Comparison of ENCODE assay signal across 3 cellular contexts in the genomic region with DNA sequence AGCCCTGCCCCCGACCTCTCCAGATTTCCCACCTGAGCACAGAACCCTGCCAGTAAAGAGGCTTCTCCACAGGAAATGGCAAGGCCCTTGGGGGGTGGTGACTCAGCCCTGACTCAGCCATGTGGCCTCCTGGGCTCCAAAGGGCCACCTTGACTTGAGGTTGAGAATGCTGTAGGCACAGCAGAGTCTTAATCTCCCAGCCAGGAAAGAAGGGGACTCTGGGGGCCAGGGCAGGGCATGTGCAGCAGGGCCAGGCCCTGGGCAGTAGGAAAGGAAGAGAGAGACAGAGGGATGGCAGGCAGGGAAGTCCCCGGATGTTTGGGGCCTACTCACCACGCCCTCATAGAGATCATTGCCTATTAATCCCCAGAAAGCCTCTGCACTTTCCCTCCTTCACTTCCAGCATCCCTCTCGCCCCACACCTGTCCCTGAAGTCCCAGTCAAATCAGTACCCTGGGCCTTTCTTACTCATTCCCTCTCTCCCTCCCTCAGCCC.
TF ChIP-seq lines count a peak whose summit lies in the region.

No MANE protein-coding gene starts in this region.

TF ChIP-seq in HCT116, 20 proteins besides CTCF, POLR2A, EP300 and RAD21 (continues in another document):
- TF ChIP-seq, protein P1, sequence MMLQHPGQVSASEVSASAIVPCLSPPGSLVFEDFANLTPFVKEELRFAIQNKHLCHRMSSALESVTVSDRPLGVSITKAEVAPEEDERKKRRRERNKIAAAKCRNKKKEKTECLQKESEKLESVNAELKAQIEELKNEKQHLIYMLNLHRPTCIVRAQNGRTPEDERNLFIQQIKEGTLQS (IDR thresholded peaks at IDR 0.05) = no peak
- TF ChIP-seq SIN3A (IDR thresholded peaks at IDR 0.05; ENCODE audit: low read depth) (no peak), EZH2phosphoT487 (IDR thresholded peaks at IDR 0.05; ENCODE audit: borderline replicate concordance) (no peak), ZNF274 (IDR thresholded peaks at IDR 0.05; ENCODE audit: low read depth, low read length) (no peak), EZH2 (IDR thresholded peaks at IDR 0.05) (no peak), JUND (IDR thresholded peaks at IDR 0.05) (no peak), SP1 (IDR thresholded peaks at IDR 0.05; ENCODE audit: low read depth) (no peak), SRF (IDR thresholded peaks at IDR 0.05; ENCODE audit: low read depth) (no peak), POLR2AphosphoS5 (IDR thresholded peaks at IDR 0.05; ENCODE audit: low read depth, low read length) (peak; percentile 91), TCF7L2 (IDR thresholded peaks at IDR 0.05; ENCODE audit: borderline replicate concordance, extremely low read depth, insufficient read depth, insufficient read length) (peak; percentile 73), FOSL1 (IDR thresholded peaks at IDR 0.05; ENCODE audit: low read depth) (no peak), CEBPB (IDR thresholded peaks at IDR 0.05; ENCODE audit: low read depth) (no peak), ELF1 (IDR thresholded peaks at IDR 0.05; ENCODE audit: borderline replicate concordance, low read depth) (no peak), CBX3 (IDR thresholded peaks at IDR 0.05; ENCODE audit: low read depth) (no peak), ZFX (IDR thresholded peaks at IDR 0.05) (peak; percentile 79; the same call in 1 of the 2 replicates), YY1 (IDR thresholded peaks at IDR 0.05; ENCODE audit: extremely low read depth, insufficient replicate concordance, low read depth, low read length) (peak; percentile 78)
- TF ChIP-seq, protein P2, sequence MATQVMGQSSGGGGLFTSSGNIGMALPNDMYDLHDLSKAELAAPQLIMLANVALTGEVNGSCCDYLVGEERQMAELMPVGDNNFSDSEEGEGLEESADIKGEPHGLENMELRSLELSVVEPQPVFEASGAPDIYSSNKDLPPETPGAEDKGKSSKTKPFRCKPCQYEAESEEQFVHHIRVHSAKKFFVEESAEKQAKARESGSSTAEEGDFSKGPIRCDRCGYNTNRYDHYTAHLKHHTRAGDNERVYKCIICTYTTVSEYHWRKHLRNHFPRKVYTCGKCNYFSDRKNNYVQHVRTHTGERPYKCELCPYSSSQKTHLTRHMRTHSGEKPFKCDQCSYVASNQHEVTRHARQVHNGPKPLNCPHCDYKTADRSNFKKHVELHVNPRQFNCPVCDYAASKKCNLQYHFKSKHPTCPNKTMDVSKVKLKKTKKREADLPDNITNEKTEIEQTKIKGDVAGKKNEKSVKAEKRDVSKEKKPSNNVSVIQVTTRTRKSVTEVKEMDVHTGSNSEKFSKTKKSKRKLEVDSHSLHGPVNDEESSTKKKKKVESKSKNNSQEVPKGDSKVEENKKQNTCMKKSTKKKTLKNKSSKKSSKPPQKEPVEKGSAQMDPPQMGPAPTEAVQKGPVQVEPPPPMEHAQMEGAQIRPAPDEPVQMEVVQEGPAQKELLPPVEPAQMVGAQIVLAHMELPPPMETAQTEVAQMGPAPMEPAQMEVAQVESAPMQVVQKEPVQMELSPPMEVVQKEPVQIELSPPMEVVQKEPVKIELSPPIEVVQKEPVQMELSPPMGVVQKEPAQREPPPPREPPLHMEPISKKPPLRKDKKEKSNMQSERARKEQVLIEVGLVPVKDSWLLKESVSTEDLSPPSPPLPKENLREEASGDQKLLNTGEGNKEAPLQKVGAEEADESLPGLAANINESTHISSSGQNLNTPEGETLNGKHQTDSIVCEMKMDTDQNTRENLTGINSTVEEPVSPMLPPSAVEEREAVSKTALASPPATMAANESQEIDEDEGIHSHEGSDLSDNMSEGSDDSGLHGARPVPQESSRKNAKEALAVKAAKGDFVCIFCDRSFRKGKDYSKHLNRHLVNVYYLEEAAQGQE (IDR thresholded peaks at IDR 0.05; ENCODE audit: low read depth) = no peak

TF ChIP-seq in SK-N-SH treated with all-trans-retinoic acid at 6 μM for 48 hours, 23 proteins besides CTCF, POLR2A, EP300 and RAD21:
- TF ChIP-seq, protein P3, sequence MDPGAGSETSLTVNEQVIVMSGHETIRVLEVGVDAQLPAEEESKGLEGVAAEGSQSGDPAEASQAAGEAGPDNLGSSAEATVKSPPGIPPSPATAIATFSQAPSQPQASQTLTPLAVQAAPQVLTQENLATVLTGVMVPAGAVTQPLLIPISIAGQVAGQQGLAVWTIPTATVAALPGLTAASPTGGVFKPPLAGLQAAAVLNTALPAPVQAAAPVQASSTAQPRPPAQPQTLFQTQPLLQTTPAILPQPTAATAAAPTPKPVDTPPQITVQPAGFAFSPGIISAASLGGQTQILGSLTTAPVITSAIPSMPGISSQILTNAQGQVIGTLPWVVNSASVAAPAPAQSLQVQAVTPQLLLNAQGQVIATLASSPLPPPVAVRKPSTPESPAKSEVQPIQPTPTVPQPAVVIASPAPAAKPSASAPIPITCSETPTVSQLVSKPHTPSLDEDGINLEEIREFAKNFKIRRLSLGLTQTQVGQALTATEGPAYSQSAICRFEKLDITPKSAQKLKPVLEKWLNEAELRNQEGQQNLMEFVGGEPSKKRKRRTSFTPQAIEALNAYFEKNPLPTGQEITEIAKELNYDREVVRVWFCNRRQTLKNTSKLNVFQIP (CRISPR knock-in tag; IDR thresholded peaks at IDR 0.05; ENCODE audit: borderline replicate concordance, low read depth) = no peak
- no peak for TF ChIP-seq ESRRG (CRISPR knock-in tag; IDR thresholded peaks at IDR 0.05)
- TF ChIP-seq ZFP3 (CRISPR knock-in tag; IDR thresholded peaks at IDR 0.05) = peak; percentile 64; the same call in 1 of the 2 replicates
TF ChIP-seq in SK-N-SH treated with all-trans-retinoic acid at 6 μM for 48 hours: peak in this region for 1.

TF ChIP-seq in GM12878, 131 proteins besides CTCF, POLR2A, EP300 and RAD21:
- TF ChIP-seq FOXK2 (IDR thresholded peaks at IDR 0.05) = no peak
- no peak for TF ChIP-seq SUPT20H (IDR thresholded peaks at IDR 0.05; ENCODE audit: borderline replicate concordance, control insufficient read depth, low read depth, low read length)
- no peak for TF ChIP-seq CBX5 (IDR thresholded peaks at IDR 0.05; ENCODE audit: low read depth)
- no peak for TF ChIP-seq ESRRA (IDR thresholded peaks at IDR 0.05; ENCODE audit: low read length)
- no peak for TF ChIP-seq NFIC (IDR thresholded peaks at IDR 0.05; ENCODE audit: low read depth, low read length)
- no peak for TF ChIP-seq NFXL1 (IDR thresholded peaks at IDR 0.05; ENCODE audit: borderline replicate concordance)
- TF ChIP-seq, protein P4, sequence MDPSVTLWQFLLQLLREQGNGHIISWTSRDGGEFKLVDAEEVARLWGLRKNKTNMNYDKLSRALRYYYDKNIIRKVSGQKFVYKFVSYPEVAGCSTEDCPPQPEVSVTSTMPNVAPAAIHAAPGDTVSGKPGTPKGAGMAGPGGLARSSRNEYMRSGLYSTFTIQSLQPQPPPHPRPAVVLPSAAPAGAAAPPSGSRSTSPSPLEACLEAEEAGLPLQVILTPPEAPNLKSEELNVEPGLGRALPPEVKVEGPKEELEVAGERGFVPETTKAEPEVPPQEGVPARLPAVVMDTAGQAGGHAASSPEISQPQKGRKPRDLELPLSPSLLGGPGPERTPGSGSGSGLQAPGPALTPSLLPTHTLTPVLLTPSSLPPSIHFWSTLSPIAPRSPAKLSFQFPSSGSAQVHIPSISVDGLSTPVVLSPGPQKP (IDR thresholded peaks at IDR 0.05; ENCODE audit: low read depth, low read length) = no peak
- TF ChIP-seq TCF3 (IDR thresholded peaks at IDR 0.05; ENCODE audit: borderline replicate concordance, insufficient read depth, low read depth, low read length) = no peak
